ENCODE assay signal across 2 cellular contexts in the genomic region with DNA sequence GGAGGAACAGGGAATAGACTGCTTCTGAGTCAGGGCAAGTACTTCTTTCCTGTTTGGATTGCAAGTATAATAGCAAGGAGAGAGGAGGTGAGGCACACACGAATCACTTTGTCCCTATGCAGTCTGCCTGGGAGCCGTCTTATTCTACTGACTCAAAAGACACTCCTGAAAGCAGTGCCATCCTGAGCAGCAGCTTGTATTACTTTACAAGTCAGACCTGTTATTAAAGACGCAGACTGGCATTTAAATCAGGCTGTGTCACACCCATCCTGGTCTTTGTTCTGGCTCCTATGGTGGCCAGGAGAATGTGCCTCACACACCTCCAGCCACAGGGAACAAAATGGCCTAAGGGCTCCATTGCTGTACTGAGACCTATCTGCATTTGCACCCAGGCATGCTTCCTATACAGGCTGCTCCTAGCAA.
TF ChIP-seq lines count a peak whose summit lies in the region.

No MANE protein-coding gene starts in this region.

TF ChIP-seq in GM23338, 12 proteins besides CTCF, POLR2A, EP300 and RAD21 (continues in another document):
- TF ChIP-seq NANOG (IDR thresholded peaks at IDR 0.05; ENCODE audit: borderline replicate concordance) (no peak), EZH2phosphoT487 (IDR thresholded peaks at IDR 0.05; ENCODE audit: unreplicated experiment) (no peak), POLR2AphosphoS5 (IDR thresholded peaks at IDR 0.05; ENCODE audit: low read depth) (no peak), EZH2 (IDR thresholded peaks at IDR 0.05; ENCODE audit: low read depth, unreplicated experiment) (no peak), JUNB (IDR thresholded peaks at IDR 0.05; ENCODE audit: unreplicated experiment) (no peak), ZNF114 (CRISPR knock-in tag; IDR thresholded peaks at IDR 0.05) (no peak), CREB1 (CRISPR knock-in tag; IDR thresholded peaks at IDR 0.05; ENCODE audit: low read depth) (no peak)
- TF ChIP-seq, protein P1, sequence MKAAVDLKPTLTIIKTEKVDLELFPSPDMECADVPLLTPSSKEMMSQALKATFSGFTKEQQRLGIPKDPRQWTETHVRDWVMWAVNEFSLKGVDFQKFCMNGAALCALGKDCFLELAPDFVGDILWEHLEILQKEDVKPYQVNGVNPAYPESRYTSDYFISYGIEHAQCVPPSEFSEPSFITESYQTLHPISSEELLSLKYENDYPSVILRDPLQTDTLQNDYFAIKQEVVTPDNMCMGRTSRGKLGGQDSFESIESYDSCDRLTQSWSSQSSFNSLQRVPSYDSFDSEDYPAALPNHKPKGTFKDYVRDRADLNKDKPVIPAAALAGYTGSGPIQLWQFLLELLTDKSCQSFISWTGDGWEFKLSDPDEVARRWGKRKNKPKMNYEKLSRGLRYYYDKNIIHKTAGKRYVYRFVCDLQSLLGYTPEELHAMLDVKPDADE (IDR thresholded peaks at IDR 0.05) = no peak
- TF ChIP-seq, protein P2, sequence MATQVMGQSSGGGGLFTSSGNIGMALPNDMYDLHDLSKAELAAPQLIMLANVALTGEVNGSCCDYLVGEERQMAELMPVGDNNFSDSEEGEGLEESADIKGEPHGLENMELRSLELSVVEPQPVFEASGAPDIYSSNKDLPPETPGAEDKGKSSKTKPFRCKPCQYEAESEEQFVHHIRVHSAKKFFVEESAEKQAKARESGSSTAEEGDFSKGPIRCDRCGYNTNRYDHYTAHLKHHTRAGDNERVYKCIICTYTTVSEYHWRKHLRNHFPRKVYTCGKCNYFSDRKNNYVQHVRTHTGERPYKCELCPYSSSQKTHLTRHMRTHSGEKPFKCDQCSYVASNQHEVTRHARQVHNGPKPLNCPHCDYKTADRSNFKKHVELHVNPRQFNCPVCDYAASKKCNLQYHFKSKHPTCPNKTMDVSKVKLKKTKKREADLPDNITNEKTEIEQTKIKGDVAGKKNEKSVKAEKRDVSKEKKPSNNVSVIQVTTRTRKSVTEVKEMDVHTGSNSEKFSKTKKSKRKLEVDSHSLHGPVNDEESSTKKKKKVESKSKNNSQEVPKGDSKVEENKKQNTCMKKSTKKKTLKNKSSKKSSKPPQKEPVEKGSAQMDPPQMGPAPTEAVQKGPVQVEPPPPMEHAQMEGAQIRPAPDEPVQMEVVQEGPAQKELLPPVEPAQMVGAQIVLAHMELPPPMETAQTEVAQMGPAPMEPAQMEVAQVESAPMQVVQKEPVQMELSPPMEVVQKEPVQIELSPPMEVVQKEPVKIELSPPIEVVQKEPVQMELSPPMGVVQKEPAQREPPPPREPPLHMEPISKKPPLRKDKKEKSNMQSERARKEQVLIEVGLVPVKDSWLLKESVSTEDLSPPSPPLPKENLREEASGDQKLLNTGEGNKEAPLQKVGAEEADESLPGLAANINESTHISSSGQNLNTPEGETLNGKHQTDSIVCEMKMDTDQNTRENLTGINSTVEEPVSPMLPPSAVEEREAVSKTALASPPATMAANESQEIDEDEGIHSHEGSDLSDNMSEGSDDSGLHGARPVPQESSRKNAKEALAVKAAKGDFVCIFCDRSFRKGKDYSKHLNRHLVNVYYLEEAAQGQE (IDR thresholded peaks at IDR 0.05; ENCODE audit: unreplicated experiment) = no peak
- TF ChIP-seq, protein P3, sequence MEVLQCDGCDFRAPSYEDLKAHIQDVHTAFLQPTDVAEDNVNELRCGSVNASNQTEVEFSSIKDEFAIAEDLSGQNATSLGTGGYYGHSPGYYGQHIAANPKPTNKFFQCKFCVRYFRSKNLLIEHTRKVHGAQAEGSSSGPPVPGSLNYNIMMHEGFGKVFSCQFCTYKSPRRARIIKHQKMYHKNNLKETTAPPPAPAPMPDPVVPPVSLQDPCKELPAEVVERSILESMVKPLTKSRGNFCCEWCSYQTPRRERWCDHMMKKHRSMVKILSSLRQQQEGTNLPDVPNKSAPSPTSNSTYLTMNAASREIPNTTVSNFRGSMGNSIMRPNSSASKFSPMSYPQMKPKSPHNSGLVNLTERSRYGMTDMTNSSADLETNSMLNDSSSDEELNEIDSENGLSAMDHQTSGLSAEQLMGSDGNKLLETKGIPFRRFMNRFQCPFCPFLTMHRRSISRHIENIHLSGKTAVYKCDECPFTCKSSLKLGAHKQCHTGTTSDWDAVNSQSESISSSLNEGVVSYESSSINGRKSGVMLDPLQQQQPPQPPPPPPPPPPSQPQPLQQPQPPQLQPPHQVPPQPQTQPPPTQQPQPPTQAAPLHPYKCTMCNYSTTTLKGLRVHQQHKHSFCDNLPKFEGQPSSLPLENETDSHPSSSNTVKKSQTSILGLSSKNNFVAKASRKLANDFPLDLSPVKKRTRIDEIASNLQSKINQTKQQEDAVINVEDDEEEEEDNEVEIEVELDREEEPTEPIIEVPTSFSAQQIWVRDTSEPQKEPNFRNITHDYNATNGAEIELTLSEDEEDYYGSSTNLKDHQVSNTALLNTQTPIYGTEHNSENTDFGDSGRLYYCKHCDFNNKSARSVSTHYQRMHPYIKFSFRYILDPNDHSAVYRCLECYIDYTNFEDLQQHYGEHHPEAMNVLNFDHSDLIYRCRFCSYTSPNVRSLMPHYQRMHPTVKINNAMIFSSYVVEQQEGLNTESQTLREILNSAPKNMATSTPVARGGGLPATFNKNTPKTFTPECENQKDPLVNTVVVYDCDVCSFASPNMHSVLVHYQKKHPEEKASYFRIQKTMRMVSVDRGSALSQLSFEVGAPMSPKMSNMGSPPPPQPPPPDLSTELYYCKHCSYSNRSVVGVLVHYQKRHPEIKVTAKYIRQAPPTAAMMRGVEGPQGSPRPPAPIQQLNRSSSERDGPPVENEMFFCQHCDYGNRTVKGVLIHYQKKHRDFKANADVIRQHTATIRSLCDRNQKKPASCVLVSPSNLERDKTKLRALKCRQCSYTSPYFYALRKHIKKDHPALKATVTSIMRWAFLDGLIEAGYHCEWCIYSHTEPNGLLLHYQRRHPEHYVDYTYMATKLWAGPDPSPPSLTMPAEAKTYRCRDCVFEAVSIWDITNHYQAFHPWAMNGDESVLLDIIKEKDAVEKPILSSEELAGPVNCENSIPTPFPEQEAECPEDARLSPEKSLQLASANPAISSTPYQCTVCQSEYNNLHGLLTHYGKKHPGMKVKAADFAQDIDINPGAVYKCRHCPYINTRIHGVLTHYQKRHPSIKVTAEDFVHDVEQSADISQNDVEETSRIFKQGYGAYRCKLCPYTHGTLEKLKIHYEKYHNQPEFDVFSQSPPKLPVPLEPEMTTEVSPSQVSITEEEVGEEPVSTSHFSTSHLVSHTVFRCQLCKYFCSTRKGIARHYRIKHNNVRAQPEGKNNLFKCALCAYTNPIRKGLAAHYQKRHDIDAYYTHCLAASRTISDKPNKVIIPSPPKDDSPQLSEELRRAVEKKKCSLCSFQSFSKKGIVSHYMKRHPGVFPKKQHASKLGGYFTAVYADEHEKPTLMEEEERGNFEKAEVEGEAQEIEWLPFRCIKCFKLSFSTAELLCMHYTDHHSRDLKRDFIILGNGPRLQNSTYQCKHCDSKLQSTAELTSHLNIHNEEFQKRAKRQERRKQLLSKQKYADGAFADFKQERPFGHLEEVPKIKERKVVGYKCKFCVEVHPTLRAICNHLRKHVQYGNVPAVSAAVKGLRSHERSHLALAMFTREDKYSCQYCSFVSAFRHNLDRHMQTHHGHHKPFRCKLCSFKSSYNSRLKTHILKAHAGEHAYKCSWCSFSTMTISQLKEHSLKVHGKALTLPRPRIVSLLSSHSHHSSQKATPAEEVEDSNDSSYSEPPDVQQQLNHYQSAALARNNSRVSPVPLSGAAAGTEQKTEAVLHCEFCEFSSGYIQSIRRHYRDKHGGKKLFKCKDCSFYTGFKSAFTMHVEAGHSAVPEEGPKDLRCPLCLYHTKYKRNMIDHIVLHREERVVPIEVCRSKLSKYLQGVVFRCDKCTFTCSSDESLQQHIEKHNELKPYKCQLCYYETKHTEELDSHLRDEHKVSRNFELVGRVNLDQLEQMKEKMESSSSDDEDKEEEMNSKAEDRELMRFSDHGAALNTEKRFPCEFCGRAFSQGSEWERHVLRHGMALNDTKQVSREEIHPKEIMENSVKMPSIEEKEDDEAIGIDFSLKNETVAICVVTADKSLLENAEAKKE (CRISPR knock-in tag; IDR thresholded peaks at IDR 0.05) = no peak

TF ChIP-seq in WTC11, 78 proteins besides CTCF, POLR2A, EP300 and RAD21 (continues in another document):
- TF ChIP-seq, protein P4, sequence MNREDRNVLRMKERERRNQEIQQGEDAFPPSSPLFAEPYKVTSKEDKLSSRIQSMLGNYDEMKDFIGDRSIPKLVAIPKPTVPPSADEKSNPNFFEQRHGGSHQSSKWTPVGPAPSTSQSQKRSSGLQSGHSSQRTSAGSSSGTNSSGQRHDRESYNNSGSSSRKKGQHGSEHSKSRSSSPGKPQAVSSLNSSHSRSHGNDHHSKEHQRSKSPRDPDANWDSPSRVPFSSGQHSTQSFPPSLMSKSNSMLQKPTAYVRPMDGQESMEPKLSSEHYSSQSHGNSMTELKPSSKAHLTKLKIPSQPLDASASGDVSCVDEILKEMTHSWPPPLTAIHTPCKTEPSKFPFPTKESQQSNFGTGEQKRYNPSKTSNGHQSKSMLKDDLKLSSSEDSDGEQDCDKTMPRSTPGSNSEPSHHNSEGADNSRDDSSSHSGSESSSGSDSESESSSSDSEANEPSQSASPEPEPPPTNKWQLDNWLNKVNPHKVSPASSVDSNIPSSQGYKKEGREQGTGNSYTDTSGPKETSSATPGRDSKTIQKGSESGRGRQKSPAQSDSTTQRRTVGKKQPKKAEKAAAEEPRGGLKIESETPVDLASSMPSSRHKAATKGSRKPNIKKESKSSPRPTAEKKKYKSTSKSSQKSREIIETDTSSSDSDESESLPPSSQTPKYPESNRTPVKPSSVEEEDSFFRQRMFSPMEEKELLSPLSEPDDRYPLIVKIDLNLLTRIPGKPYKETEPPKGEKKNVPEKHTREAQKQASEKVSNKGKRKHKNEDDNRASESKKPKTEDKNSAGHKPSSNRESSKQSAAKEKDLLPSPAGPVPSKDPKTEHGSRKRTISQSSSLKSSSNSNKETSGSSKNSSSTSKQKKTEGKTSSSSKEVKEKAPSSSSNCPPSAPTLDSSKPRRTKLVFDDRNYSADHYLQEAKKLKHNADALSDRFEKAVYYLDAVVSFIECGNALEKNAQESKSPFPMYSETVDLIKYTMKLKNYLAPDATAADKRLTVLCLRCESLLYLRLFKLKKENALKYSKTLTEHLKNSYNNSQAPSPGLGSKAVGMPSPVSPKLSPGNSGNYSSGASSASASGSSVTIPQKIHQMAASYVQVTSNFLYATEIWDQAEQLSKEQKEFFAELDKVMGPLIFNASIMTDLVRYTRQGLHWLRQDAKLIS (CRISPR knock-in tag; IDR thresholded peaks at IDR 0.05; ENCODE audit: borderline replicate concordance) = no peak
- TF ChIP-seq, protein P5, sequence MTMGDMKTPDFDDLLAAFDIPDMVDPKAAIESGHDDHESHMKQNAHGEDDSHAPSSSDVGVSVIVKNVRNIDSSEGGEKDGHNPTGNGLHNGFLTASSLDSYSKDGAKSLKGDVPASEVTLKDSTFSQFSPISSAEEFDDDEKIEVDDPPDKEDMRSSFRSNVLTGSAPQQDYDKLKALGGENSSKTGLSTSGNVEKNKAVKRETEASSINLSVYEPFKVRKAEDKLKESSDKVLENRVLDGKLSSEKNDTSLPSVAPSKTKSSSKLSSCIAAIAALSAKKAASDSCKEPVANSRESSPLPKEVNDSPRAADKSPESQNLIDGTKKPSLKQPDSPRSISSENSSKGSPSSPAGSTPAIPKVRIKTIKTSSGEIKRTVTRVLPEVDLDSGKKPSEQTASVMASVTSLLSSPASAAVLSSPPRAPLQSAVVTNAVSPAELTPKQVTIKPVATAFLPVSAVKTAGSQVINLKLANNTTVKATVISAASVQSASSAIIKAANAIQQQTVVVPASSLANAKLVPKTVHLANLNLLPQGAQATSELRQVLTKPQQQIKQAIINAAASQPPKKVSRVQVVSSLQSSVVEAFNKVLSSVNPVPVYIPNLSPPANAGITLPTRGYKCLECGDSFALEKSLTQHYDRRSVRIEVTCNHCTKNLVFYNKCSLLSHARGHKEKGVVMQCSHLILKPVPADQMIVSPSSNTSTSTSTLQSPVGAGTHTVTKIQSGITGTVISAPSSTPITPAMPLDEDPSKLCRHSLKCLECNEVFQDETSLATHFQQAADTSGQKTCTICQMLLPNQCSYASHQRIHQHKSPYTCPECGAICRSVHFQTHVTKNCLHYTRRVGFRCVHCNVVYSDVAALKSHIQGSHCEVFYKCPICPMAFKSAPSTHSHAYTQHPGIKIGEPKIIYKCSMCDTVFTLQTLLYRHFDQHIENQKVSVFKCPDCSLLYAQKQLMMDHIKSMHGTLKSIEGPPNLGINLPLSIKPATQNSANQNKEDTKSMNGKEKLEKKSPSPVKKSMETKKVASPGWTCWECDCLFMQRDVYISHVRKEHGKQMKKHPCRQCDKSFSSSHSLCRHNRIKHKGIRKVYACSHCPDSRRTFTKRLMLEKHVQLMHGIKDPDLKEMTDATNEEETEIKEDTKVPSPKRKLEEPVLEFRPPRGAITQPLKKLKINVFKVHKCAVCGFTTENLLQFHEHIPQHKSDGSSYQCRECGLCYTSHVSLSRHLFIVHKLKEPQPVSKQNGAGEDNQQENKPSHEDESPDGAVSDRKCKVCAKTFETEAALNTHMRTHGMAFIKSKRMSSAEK (CRISPR knock-in tag; IDR thresholded peaks at IDR 0.05; ENCODE audit: borderline replicate concordance) = no peak
- TF ChIP-seq, protein P6, sequence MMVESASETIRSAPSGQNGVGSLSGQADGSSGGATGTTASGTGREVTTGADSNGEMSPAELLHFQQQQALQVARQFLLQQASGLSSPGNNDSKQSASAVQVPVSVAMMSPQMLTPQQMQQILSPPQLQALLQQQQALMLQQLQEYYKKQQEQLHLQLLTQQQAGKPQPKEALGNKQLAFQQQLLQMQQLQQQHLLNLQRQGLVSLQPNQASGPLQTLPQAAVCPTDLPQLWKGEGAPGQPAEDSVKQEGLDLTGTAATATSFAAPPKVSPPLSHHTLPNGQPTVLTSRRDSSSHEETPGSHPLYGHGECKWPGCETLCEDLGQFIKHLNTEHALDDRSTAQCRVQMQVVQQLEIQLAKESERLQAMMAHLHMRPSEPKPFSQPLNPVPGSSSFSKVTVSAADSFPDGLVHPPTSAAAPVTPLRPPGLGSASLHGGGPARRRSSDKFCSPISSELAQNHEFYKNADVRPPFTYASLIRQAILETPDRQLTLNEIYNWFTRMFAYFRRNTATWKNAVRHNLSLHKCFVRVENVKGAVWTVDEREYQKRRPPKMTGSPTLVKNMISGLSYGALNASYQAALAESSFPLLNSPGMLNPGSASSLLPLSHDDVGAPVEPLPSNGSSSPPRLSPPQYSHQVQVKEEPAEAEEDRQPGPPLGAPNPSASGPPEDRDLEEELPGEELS (CRISPR knock-in tag; IDR thresholded peaks at IDR 0.05) = no peak
- TF ChIP-seq NR2C2 (CRISPR knock-in tag; IDR thresholded peaks at IDR 0.05) (no peak), GRHL2 (CRISPR knock-in tag; IDR thresholded peaks at IDR 0.05; ENCODE audit: insufficient replicate concordance, severe bottlenecking) (no peak), TEAD1 (CRISPR knock-in tag; IDR thresholded peaks at IDR 0.05) (no peak)
- TF ChIP-seq, protein P7, sequence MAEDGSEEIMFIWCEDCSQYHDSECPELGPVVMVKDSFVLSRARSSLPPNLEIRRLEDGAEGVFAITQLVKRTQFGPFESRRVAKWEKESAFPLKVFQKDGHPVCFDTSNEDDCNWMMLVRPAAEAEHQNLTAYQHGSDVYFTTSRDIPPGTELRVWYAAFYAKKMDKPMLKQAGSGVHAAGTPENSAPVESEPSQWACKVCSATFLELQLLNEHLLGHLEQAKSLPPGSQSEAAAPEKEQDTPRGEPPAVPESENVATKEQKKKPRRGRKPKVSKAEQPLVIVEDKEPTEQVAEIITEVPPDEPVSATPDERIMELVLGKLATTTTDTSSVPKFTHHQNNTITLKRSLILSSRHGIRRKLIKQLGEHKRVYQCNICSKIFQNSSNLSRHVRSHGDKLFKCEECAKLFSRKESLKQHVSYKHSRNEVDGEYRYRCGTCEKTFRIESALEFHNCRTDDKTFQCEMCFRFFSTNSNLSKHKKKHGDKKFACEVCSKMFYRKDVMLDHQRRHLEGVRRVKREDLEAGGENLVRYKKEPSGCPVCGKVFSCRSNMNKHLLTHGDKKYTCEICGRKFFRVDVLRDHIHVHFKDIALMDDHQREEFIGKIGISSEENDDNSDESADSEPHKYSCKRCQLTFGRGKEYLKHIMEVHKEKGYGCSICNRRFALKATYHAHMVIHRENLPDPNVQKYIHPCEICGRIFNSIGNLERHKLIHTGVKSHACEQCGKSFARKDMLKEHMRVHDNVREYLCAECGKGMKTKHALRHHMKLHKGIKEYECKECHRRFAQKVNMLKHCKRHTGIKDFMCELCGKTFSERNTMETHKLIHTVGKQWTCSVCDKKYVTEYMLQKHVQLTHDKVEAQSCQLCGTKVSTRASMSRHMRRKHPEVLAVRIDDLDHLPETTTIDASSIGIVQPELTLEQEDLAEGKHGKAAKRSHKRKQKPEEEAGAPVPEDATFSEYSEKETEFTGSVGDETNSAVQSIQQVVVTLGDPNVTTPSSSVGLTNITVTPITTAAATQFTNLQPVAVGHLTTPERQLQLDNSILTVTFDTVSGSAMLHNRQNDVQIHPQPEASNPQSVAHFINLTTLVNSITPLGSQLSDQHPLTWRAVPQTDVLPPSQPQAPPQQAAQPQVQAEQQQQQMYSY (CRISPR knock-in tag; IDR thresholded peaks at IDR 0.05) = no peak
